Comparison of ENCODE assay signal across 2 cellular contexts in the genomic region with DNA sequence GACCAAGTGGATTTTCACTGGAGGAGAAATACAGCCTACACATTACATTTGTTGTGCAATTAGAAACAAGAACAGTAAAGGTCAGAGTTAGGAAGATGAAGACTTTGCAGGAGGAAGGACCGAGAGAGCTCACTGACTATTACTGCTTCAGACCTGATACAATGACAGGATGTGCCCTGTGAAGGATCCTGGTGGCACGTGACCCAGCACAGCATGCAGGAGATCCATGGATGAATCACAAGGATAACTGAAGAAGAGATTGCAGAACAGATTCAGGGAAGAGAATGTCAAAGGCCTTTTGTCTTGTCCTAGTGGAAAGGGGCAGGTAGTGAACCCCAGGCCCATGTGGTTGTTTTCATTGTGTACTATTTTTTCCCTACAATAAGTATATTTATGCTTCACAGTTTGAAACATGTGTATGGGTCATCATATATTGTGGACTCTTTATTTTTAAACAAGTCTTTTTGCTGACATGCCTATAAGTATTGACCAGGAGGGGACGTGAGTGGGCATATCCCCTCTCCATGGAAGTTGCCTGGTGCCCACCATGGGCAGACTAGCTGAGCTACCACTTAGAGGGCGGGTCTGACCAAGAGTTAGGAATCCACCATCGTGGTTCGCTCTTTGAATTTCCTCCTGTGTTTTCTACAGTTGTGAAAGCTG.
A peak's percentile ranks its signal among the peaks of the same experiment; 100 is the strongest.
TF ChIP-seq lines count a peak whose summit lies in the region.

No MANE protein-coding gene starts in this region.

TF ChIP-seq in HCT116, 20 proteins besides CTCF, POLR2A, EP300 and RAD21:
- TF ChIP-seq, protein P1, sequence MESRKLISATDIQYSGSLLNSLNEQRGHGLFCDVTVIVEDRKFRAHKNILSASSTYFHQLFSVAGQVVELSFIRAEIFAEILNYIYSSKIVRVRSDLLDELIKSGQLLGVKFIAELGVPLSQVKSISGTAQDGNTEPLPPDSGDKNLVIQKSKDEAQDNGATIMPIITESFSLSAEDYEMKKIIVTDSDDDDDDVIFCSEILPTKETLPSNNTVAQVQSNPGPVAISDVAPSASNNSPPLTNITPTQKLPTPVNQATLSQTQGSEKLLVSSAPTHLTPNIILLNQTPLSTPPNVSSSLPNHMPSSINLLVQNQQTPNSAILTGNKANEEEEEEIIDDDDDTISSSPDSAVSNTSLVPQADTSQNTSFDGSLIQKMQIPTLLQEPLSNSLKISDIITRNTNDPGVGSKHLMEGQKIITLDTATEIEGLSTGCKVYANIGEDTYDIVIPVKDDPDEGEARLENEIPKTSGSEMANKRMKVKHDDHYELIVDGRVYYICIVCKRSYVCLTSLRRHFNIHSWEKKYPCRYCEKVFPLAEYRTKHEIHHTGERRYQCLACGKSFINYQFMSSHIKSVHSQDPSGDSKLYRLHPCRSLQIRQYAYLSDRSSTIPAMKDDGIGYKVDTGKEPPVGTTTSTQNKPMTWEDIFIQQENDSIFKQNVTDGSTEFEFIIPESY (IDR thresholded peaks at IDR 0.05; ENCODE audit: extremely low read depth, insufficient replicate concordance, low read length): no peak
- no peak for TF ChIP-seq EGR1 (IDR thresholded peaks at IDR 0.05; ENCODE audit: low read depth)
- TF ChIP-seq SP1 (IDR thresholded peaks at IDR 0.05; ENCODE audit: low read depth): no peak
- TF ChIP-seq CBX3 (IDR thresholded peaks at IDR 0.05; ENCODE audit: low read depth): no peak
- TF ChIP-seq REST (IDR thresholded peaks at IDR 0.05; ENCODE audit: low read depth): no peak
- no peak for TF ChIP-seq FOSL1 (IDR thresholded peaks at IDR 0.05; ENCODE audit: low read depth)
- TF ChIP-seq ATF3 (IDR thresholded peaks at IDR 0.05): no peak
- TF ChIP-seq ZFX (IDR thresholded peaks at IDR 0.05): no peak
- TF ChIP-seq CEBPB (IDR thresholded peaks at IDR 0.05; ENCODE audit: low read depth): no peak

TF ChIP-seq in HepG2, 621 proteins besides CTCF, POLR2A, EP300 and RAD21:
- TF ChIP-seq FOSL2 (CRISPR knock-in tag; IDR thresholded peaks at IDR 0.05) (0 out of 2 replicates have a peak, but pooled peaks have one; percentile 11), U2AF2 (IDR thresholded peaks at IDR 0.05; ENCODE audit: low read depth, low read length) (no peak), MAFK (conservative IDR thresholded peaks at IDR 0.05 in 1 of 2, IDR thresholded peaks at IDR 0.05 in 1 of 2; ENCODE audit: low read length in 2 of 2) (peak; percentile 24 to 65; a peak in 2 of 4 replicates), CEBPB (IDR thresholded peaks at IDR 0.05; ENCODE audit: borderline replicate concordance, low read depth, low read length) (peak; percentile 23; the same call in 1 of the 2 replicates), ONECUT2 (CRISPR knock-in tag; IDR thresholded peaks at IDR 0.05) (no peak), HNRNPUL1 (IDR thresholded peaks at IDR 0.05; ENCODE audit: low read depth, low read length) (no peak), IKZF5 (CRISPR knock-in tag; IDR thresholded peaks at IDR 0.05) (no peak), HDAC1 (CRISPR knock-in tag; IDR thresholded peaks at IDR 0.05) (no peak), FOXK2 (IDR thresholded peaks at IDR 0.05) (no peak), PREB (CRISPR knock-in tag; IDR thresholded peaks at IDR 0.05) (no peak), SUZ12 (IDR thresholded peaks at IDR 0.05; ENCODE audit: low read depth, low read length) (no peak), MAFF (IDR thresholded peaks at IDR 0.05; ENCODE audit: low read depth, low read length) (peak; percentile 61), CSRNP1 (CRISPR knock-in tag; IDR thresholded peaks at IDR 0.05) (no peak), ZNF335 (CRISPR knock-in tag; IDR thresholded peaks at IDR 0.05) (no peak), ZNF652 (CRISPR knock-in tag; IDR thresholded peaks at IDR 0.05; ENCODE audit: borderline replicate concordance, low read depth) (no peak), AFF4 (CRISPR knock-in tag; IDR thresholded peaks at IDR 0.05) (no peak)
- TF ChIP-seq, protein P2, sequence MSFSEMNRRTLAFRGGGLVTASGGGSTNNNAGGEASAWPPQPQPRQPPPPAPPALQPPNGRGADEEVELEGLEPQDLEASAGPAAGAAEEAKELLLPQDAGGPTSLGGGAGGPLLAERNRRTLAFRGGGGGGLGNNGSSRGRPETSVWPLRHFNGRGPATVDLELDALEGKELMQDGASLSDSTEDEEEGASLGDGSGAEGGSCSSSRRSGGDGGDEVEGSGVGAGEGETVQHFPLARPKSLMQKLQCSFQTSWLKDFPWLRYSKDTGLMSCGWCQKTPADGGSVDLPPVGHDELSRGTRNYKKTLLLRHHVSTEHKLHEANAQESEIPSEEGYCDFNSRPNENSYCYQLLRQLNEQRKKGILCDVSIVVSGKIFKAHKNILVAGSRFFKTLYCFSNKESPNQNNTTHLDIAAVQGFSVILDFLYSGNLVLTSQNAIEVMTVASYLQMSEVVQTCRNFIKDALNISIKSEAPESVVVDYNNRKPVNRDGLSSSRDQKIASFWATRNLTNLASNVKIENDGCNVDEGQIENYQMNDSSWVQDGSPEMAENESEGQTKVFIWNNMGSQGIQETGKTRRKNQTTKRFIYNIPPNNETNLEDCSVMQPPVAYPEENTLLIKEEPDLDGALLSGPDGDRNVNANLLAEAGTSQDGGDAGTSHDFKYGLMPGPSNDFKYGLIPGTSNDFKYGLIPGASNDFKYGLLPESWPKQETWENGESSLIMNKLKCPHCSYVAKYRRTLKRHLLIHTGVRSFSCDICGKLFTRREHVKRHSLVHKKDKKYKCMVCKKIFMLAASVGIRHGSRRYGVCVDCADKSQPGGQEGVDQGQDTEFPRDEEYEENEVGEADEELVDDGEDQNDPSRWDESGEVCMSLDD (CRISPR knock-in tag; IDR thresholded peaks at IDR 0.05; ENCODE audit: borderline replicate concordance): no peak
